In the genomic region with DNA sequence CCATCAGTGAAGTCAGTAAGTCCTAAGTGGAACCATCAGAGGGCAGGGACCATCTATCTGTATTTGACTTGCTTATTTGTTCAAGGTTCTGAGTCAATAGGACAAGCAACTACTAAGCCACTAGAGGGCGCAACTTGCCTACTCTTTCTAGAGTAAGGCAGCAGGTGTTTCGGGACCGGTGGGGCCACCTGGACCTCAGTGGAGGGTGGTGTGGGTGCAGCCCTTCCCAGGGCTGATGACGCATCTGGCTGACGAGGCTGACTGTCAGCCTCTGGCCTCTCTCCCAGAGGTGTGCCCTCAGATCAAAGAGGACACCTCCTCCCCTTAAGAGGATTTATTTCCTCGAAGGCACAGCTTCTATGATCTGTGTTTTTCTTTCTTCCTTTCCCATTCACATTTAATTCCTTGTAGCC, we compare ENCODE assay signal across 1 cellular context.
TF ChIP-seq lines count a peak whose summit lies in the region.

No MANE protein-coding gene starts in this region.

TF ChIP-seq in IMR-90, 13 proteins besides CTCF, POLR2A, EP300 and RAD21 (continued from another document):
- TF ChIP-seq RCOR1 (IDR thresholded peaks at IDR 0.05; ENCODE audit: insufficient replicate concordance, low read length) (peak; percentile 77), FOS (IDR thresholded peaks at IDR 0.05; ENCODE audit: low read depth, low read length) (no peak), CEBPB (IDR thresholded peaks at IDR 0.05; ENCODE audit: low read depth, low read length) (no peak), BHLHE40 (IDR thresholded peaks at IDR 0.05; ENCODE audit: low read depth, low read length) (no peak), MXI1 (IDR thresholded peaks at IDR 0.05; ENCODE audit: borderline replicate concordance, low read depth, low read length) (no peak), SMC3 (IDR thresholded peaks at IDR 0.05; ENCODE audit: low read depth, low read length) (peak; percentile 62), MAFK (IDR thresholded peaks at IDR 0.05; ENCODE audit: low read depth, low read length) (no peak), CHD1 (IDR thresholded peaks at IDR 0.05; ENCODE audit: low read depth, low read length) (no peak), RFX5 (IDR thresholded peaks at IDR 0.05; ENCODE audit: low read depth, low read length) (no peak), MAZ (IDR thresholded peaks at IDR 0.05; ENCODE audit: borderline replicate concordance, low read depth, low read length) (peak; percentile 25; the same call in 1 of the 2 replicates), NFE2L2 (IDR thresholded peaks at IDR 0.05; ENCODE audit: low read depth, low read length) (no peak)
- TF ChIP-seq, protein P1, sequence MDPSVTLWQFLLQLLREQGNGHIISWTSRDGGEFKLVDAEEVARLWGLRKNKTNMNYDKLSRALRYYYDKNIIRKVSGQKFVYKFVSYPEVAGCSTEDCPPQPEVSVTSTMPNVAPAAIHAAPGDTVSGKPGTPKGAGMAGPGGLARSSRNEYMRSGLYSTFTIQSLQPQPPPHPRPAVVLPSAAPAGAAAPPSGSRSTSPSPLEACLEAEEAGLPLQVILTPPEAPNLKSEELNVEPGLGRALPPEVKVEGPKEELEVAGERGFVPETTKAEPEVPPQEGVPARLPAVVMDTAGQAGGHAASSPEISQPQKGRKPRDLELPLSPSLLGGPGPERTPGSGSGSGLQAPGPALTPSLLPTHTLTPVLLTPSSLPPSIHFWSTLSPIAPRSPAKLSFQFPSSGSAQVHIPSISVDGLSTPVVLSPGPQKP (IDR thresholded peaks at IDR 0.05; ENCODE audit: borderline replicate concordance, low read depth, low read length) = no peak
TF ChIP-seq in IMR-90: peak in this region for 3.
